17 cellular contexts compared by ENCODE assay signal in the genomic region with DNA sequence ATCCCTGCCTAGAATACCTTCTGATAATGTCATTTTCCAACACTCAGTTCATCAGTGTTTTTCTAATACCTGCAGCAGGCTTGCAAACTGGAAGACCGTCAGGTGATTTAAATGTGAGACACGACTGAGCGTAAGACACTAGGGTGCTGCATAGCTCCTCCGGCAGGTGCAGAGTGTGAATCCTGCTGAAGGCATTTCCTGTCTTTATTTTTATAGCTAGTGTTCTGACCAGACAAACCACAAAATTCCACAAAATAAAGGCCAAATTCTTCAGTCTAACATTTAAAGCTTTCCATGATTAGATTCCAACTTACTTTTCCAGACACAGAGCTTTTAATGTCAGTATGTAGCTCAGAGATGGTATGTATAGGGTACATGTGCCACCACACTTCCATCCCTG.
A peak's percentile ranks its signal among the peaks of the same experiment; 100 is the strongest.
DNase-seq lines count a peak whose midpoint lies in the region; ATAC-seq and TF ChIP-seq lines count a peak whose summit lies in the region.
"Had no signal": no experiment of that assay in that cellular context is flagged by ENCODE, and none has a peak within 500 bp of the region (broad histone marks: within the 10 kb centered on the region; RNA-seq: fewer than 3 reads in every experiment).

No MANE protein-coding gene starts in this region.

- no peak overlapping the region for H3K4me2 ChIP-seq in OCI-LY7 (ENCODE audit: low read length)

- H3K27me3 ChIP-seq in thyroid gland: no peaks in the 10 kb centered on the region
- H3K27me3 ChIP-seq: heart right ventricle had no signal

- POLR2A ChIA-PET in OCI-LY7 (lab: Charles Lee): interaction anchor here (0.6 to 0.7 kb wide), 2 partner anchors 226 to 520 kb away, joined by 3 to 5 read pairs; no protein-coding TSS in a partner anchor

- H3K9me3 ChIP-seq in OCI-LY7 (ENCODE audit: low read length) (no peaks in the 10 kb centered on the region), thyroid gland (no peaks in the 10 kb centered on the region)
- H3K9me3 ChIP-seq: heart right ventricle, left ventricle myocardium inferior, neutrophil had no signal

- TF ChIP-seq CTCF in astrocyte of the spinal cord (IDR thresholded peaks at IDR 0.05; ENCODE audit: low read depth, low read length) (no peak), OCI-LY7 (conservative IDR thresholded peaks at IDR 0.05; ENCODE audit: low read length) (no peak), thyroid gland (IDR thresholded peaks at IDR 0.05) (no peak)

- no peak for ATAC-seq in stimulated activated memory B cell treated with anti-CD40 and anti-IgM and Interleukin-4, amounts not matched to agents 10 μg/mL and 1 μg/mL and 100 μg/mL, for 72 hours
- ATAC-seq: Panc1 had no signal

- no peak overlapping the region for H3K4me3 Mint-ChIP-seq in stimulated activated memory B cell treated with anti-CD40 and anti-IgM and Interleukin-4, amounts not matched to agents 10 μg/mL and 1 μg/mL and 100 μg/mL, for 72 hours

- intact Hi-C loops in OCI-LY7 (cut with micrococcal nuclease; ENCODE audit: unreplicated experiment) (no loop called here), thyroid gland (cut with DNase I) (no loop called here)

- no peaks in the 10 kb centered on the region for H3K36me3 ChIP-seq in OCI-LY7 (ENCODE audit: insufficient read depth, low read length)
- no peaks in the 10 kb centered on the region for H3K36me3 ChIP-seq in thyroid gland
- H3K36me3 ChIP-seq: heart right ventricle, left ventricle myocardium inferior, neutrophil had no signal

- H3K27ac ChIP-seq in OCI-LY7 (ENCODE audit: low read depth, low read length, poor library complexity, severe bottlenecking) (no peak overlapping the region), thyroid gland (no peak overlapping the region)
- H3K27ac ChIP-seq: heart right ventricle, left ventricle myocardium inferior, neutrophil had no signal

- H3K4me1 Mint-ChIP-seq in stimulated activated memory B cell treated with anti-CD40 and anti-IgM and Interleukin-4, amounts not matched to agents 10 μg/mL and 1 μg/mL and 100 μg/mL, for 72 hours: no peaks in the 10 kb centered on the region

- CTCF ChIA-PET in OCI-LY7 (lab: Charles Lee; ENCODE audit: unreplicated experiment): no interaction called here

- no peaks in the 10 kb centered on the region for H3K27me3 Mint-ChIP-seq in stimulated activated memory B cell treated with anti-CD40 and anti-IgM and Interleukin-4, amounts not matched to agents 10 μg/mL and 1 μg/mL and 100 μg/mL, for 72 hours

- H3K27ac Mint-ChIP-seq in stimulated activated memory B cell treated with anti-CD40 and anti-IgM and Interleukin-4, amounts not matched to agents 10 μg/mL and 1 μg/mL and 100 μg/mL, for 72 hours: no peak overlapping the region

- no peaks in the 10 kb centered on the region for H3K9me3 Mint-ChIP-seq in stimulated activated memory B cell treated with anti-CD40 and anti-IgM and Interleukin-4, amounts not matched to agents 10 μg/mL and 1 μg/mL and 100 μg/mL, for 72 hours

- no TSS peak for BruUV-seq in OCI-LY7 (replicated peaks; lab: Mats Ljungman, UMichigan)

- H2AFZ ChIP-seq in OCI-LY7 (ENCODE audit: low read length): no peak overlapping the region

- H3K4me3 ChIP-seq in astrocyte of the spinal cord (ENCODE audit: low read depth, low read length) (no peak overlapping the region), OCI-LY7 (ENCODE audit: low read depth, low read length, poor library complexity, severe bottlenecking) (no peak overlapping the region), thyroid gland (replicated peaks in 1 of 3) (no peak overlapping the region)
- H3K4me3 ChIP-seq: heart right ventricle, left ventricle myocardium inferior had no signal

- no peaks in the 10 kb centered on the region for H3K36me3 Mint-ChIP-seq in stimulated activated memory B cell treated with anti-CD40 and anti-IgM and Interleukin-4, amounts not matched to agents 10 μg/mL and 1 μg/mL and 100 μg/mL, for 72 hours

- DNase-seq in ACHN (peak; percentile 72), HS-27A (ENCODE audit: low read depth) (peak; percentile 78), astrocyte of the spinal cord (ENCODE audit: low read depth, low spot score) (peak; percentile 87), iris pigment epithelial cell (ENCODE audit: low read depth) (peak; percentile 87), OCI-LY7 (ENCODE audit: low spot score) (no peak), D341Med (ENCODE audit: low spot score) (no peak), thyroid gland (no peak)
- DNase-seq: activated CD4-positive, alpha-beta T cell treated with anti-CD3 and anti-CD28 coated beads for 4 hours; activated T-cell treated with anti-CD3 and anti-CD28 coated beads, Interleukin-2, amount 50 U/mL, for 48 hours; heart right ventricle; left ventricle myocardium inferior; NCI-H1436 treated with DMSO at 0.1 percent for 48 hours; NCI-H524; T-helper 2 cell had no signal

- H3K79me2 ChIP-seq in OCI-LY7 (ENCODE audit: insufficient read depth, low read depth, low read length): no peaks in the 10 kb centered on the region

- no peaks in the 10 kb centered on the region for H4K20me1 ChIP-seq in OCI-LY7 (ENCODE audit: insufficient read depth, low read length)

- no peaks in the 10 kb centered on the region for H3K9me2 ChIP-seq in OCI-LY7 (ENCODE audit: insufficient read depth, low read length)

- 81 to 85% methylated on average over 4 of the region's 4 CpGs for WGBS in thyroid gland, 2 donors

- TF ChIP-seq POLR2A in thyroid gland (IDR thresholded peaks at IDR 0.05): no peak

- H3K4me1 ChIP-seq in OCI-LY7 (ENCODE audit: insufficient read depth, low read length, poor library complexity, severe bottlenecking): no peaks in the 10 kb centered on the region
- H3K4me1 ChIP-seq in thyroid gland: no peaks in the 10 kb centered on the region

- in situ Hi-C loops in ACHN (cut with HindIII; ENCODE audit: low pct_ligation_motif_present, low pct_unique_long_range_greater_than_20kb, low sequenced_read_pairs) (no loop called here), astrocyte of the spinal cord (cut with HindIII; ENCODE audit: low sequenced_read_pairs) (no loop called here)

Comparison
In these comparisons a context has a peak if more than half of its experiments do, and no peak if none do; other contexts are left out.
1. DNase-seq: peak in ACHN (single experiment), HS-27A (single experiment), astrocyte of the spinal cord (single experiment) and iris pigment epithelial cell (single experiment); none in OCI-LY7 (single experiment), D341Med (single experiment) and thyroid gland (0 of 2).